ENCODE assay signal across 33 cellular contexts in genomic region chr12:128138125-128138524, GRCh38.
"Had no signal": no experiment of that assay in that cellular context is flagged by ENCODE, and none has a peak within 500 bp of the region (broad histone marks: within the 10 kb centered on the region; RNA-seq: fewer than 3 reads in every experiment).

No MANE protein-coding gene starts in this region.

- H3K36me3 Mint-ChIP-seq: activated naive CD8-positive, alpha-beta T cell treated with anti-CD3 and anti-CD28 coated beads for 36 hours; brain; mesothelial cell of epicardium; naive B cell; stimulated activated effector memory CD8-positive, alpha-beta T cell treated with anti-CD3 and anti-CD28 coated beads, Interleukin-12 subunit alpha, Interleukin-12 subunit beta, amount 100 ng/mL, for 72 hours had no signal

- H3K4me3 ChIP-seq: adrenal gland, cardiac muscle cell, coronary artery, dorsolateral prefrontal cortex, left lung, psoas muscle, sigmoid colon, thoracic aorta, uterus had no signal

- H3K79me2 ChIP-seq: parathyroid adenoma had no signal

- DNase-seq: activated CD4-positive, alpha-beta T cell treated with anti-CD3 and anti-CD28 coated beads for 4 hours; activated CD4-positive, alpha-beta T cell treated with anti-CD3 and anti-CD28 coated beads, Interleukin-2, amount 50 U/mL, for 4 hours; activated CD4-positive, CD25-positive, alpha-beta regulatory T cell; activated CD8-positive, alpha-beta memory T cell treated with anti-CD3 and anti-CD28 coated beads for 24 hours; activated CD8-positive, alpha-beta memory T cell treated with anti-CD3 and anti-CD28 coated beads, Interleukin-2, amount 50 U/mL, for 4 hours; activated effector memory CD4-positive, alpha-beta T cell treated with anti-CD3 and anti-CD28 coated beads, Interleukin-2, amount 50 U/mL, for 16 hours; activated naive CD4-positive, alpha-beta T cell treated with anti-CD3 and anti-CD28 coated beads for 36 hours; activated naive CD8-positive, alpha-beta T cell treated with anti-CD3 and anti-CD28 coated beads for 36 hours; activated T-cell treated with anti-CD3 and anti-CD28 coated beads, Interleukin-2, amount 50 U/mL, for 1 hour; adrenal gland; aorta; dorsolateral prefrontal cortex; effector memory CD4-positive, alpha-beta T cell; kidney glomerular epithelial cell; left lung; mammary epithelial cell; naive B cell; nephron progenitor cell; psoas muscle; sigmoid colon; small intestine; stimulated activated CD4-positive, alpha-beta T cell treated with anti-CD3 and anti-CD28 coated beads, Interleukin-4, amount 100 ng/mL, for 24 hours; trophoblast cell; uterus had no signal

- H3K27ac ChIP-seq: cardiac muscle cell, coronary artery, dorsolateral prefrontal cortex, left lung, parathyroid adenoma, psoas muscle, sigmoid colon, thoracic aorta, uterus had no signal

- H3K9ac ChIP-seq: parathyroid adenoma had no signal

- H3K27ac Mint-ChIP-seq: activated naive CD4-positive, alpha-beta T cell treated with anti-CD3 and anti-CD28 coated beads for 36 hours; activated naive CD8-positive, alpha-beta T cell treated with anti-CD3 and anti-CD28 coated beads for 36 hours; activated T-helper 1 cell treated with anti-CD3 and anti-CD28 coated beads, Interleukin-12 subunit alpha, Interleukin-12 subunit beta, Interleukin-2, Interleukin-4 antibody, amounts not matched to agents 30 ng/mL and 10 ng/mL and 1 ng/mL, durations not matched to agents 14 hours and 24 hours and 36 hours; brain; mesothelial cell of epicardium; naive B cell; nephron progenitor cell; stimulated activated effector memory CD8-positive, alpha-beta T cell treated with anti-CD3 and anti-CD28 coated beads, Interleukin-12 subunit alpha, Interleukin-12 subunit beta, amount 100 ng/mL, for 72 hours; stimulated activated naive CD8-positive, alpha-beta T cell treated with anti-CD3 and anti-CD28 coated beads, Interleukin-15, Interleukin-2, amounts not matched to agents 100 ng/mL and 50 ng/mL, for 24 hours had no signal

- H3K9me3 ChIP-seq: adrenal gland, left lung, psoas muscle, thoracic aorta, uterus had no signal

- H3K4me1 Mint-ChIP-seq: activated naive CD8-positive, alpha-beta T cell treated with anti-CD3 and anti-CD28 coated beads for 36 hours; brain; stimulated activated effector memory CD8-positive, alpha-beta T cell treated with anti-CD3 and anti-CD28 coated beads, Interleukin-12 subunit alpha, Interleukin-12 subunit beta, amount 100 ng/mL, for 72 hours had no signal

- H3K9me3 Mint-ChIP-seq: mesothelial cell of epicardium had no signal

- H3K27me3 ChIP-seq: adrenal gland, cardiac muscle cell, dorsolateral prefrontal cortex, left lung, sigmoid colon, uterus had no signal

- H3K4me1 ChIP-seq: left lung, parathyroid adenoma, psoas muscle, sigmoid colon, uterus had no signal

- H3K27me3 Mint-ChIP-seq: activated naive CD8-positive, alpha-beta T cell treated with anti-CD3 and anti-CD28 coated beads for 36 hours; naive B cell; stimulated activated naive CD8-positive, alpha-beta T cell treated with anti-CD3 and anti-CD28 coated beads, Interleukin-15, Interleukin-2, amounts not matched to agents 100 ng/mL and 50 ng/mL, for 24 hours had no signal

- H3K4me3 Mint-ChIP-seq: activated naive CD4-positive, alpha-beta T cell treated with anti-CD3 and anti-CD28 coated beads for 36 hours; activated naive CD8-positive, alpha-beta T cell treated with anti-CD3 and anti-CD28 coated beads for 36 hours; activated T-helper 1 cell treated with anti-CD3 and anti-CD28 coated beads, Interleukin-12 subunit alpha, Interleukin-12 subunit beta, Interleukin-2, Interleukin-4 antibody, amounts not matched to agents 30 ng/mL and 10 ng/mL and 1 ng/mL, durations not matched to agents 14 hours and 24 hours and 36 hours; brain; mesothelial cell of epicardium; naive B cell; nephron progenitor cell; stimulated activated effector memory CD8-positive, alpha-beta T cell treated with anti-CD3 and anti-CD28 coated beads, Interleukin-12 subunit alpha, Interleukin-12 subunit beta, amount 100 ng/mL, for 72 hours; stimulated activated naive CD8-positive, alpha-beta T cell treated with anti-CD3 and anti-CD28 coated beads, Interleukin-15, Interleukin-2, amounts not matched to agents 100 ng/mL and 50 ng/mL, for 24 hours had no signal

- H2AFZ ChIP-seq: parathyroid adenoma had no signal

- H3K36me3 ChIP-seq: adrenal gland, cardiac muscle cell, left lung, sigmoid colon, thoracic aorta, uterus had no signal

- ATAC-seq: left lung; psoas muscle; stimulated activated effector memory CD8-positive, alpha-beta T cell treated with anti-CD3 and anti-CD28 coated beads, Interleukin-12 subunit alpha, Interleukin-12 subunit beta, amount 100 ng/mL, for 72 hours had no signal
